33 cellular contexts compared by ENCODE assay signal in genomic region chr3:71636482-71636881, GRCh38.
"Had no signal": no experiment of that assay in that cellular context is flagged by ENCODE, and none has a peak within 500 bp of the region (broad histone marks: within the 10 kb centered on the region; RNA-seq: fewer than 3 reads in every experiment).

No MANE protein-coding gene starts in this region.

- H3K4me1 ChIP-seq: adrenal gland had no signal

- H3K9me3 ChIP-seq: adrenal gland had no signal

- H3K36me3 ChIP-seq: adrenal gland had no signal

- H3K27ac ChIP-seq: adrenal gland, VCaP had no signal

- DNase-seq: activated B cell treated with CpG ODN at 0.5 μM for 24 hours; activated CD4-positive, alpha-beta memory T cell treated with anti-CD3 and anti-CD28 coated beads for 36 hours; activated CD4-positive, alpha-beta T cell treated with anti-CD3 and anti-CD28 coated beads for 4 hours; activated CD4-positive, alpha-beta T cell treated with anti-CD3 and anti-CD28 coated beads, Interleukin-2, amount 50 U/mL, for 1 hour; activated CD4-positive, CD25-positive, alpha-beta regulatory T cell treated with anti-CD3 and anti-CD28 coated beads, Interleukin-2, amount 50 U/mL, for 72 hours; activated CD8-positive, alpha-beta memory T cell treated with anti-CD3 and anti-CD28 coated beads, Interleukin-2, amount 50 U/mL, for 4 hours; activated gamma-delta T cell treated with Interleukin-2 at 50 U/mL for 16 hours; activated naive CD4-positive, alpha-beta T cell treated with anti-CD3 and anti-CD28 coated beads for 36 hours; activated T-cell treated with anti-CD3 and anti-CD28 coated beads for 4 hours; activated T-cell treated with anti-CD3 and anti-CD28 coated beads, Interleukin-2, amount 50 U/mL, for 4 hours; adrenal gland; anterior cingulate cortex; caudate nucleus; cerebellar nuclear complex; IMR-90; NCI-H1105; NCI-H146; NCI-H187; NCI-H2029 treated with DMSO at 0.1 percent for 48 hours; NCI-H2227 treated with DMSO at 0.1 percent for 48 hours; NCI-H446 treated with DMSO at 0.1 percent for 48 hours; NCI-H69; NCI-H82; NK-92 treated with Interleukin-12 subunit alpha and Interleukin-12 subunit beta, amount 100 ng/mL, for 24 hours; OCI-M1; Right ventricle myocardium superior; SW 1271; T-helper 1 cell; T-helper 2 cell; T-helper 9 cell had no signal

- H3K4me3 ChIP-seq: adrenal gland, K562 had no signal

- H3K27me3 ChIP-seq: adrenal gland had no signal

- ATAC-seq: activated naive CD4-positive, alpha-beta T cell treated with anti-CD3 and anti-CD28 coated beads, Interleukin-2, amount 50 U/mL, for 72 hours; activated T-cell treated with anti-CD3 and anti-CD28 coated beads, Interleukin-2, amount 50 U/mL, for 4 hours; K562 had no signal
